In the genomic region with DNA sequence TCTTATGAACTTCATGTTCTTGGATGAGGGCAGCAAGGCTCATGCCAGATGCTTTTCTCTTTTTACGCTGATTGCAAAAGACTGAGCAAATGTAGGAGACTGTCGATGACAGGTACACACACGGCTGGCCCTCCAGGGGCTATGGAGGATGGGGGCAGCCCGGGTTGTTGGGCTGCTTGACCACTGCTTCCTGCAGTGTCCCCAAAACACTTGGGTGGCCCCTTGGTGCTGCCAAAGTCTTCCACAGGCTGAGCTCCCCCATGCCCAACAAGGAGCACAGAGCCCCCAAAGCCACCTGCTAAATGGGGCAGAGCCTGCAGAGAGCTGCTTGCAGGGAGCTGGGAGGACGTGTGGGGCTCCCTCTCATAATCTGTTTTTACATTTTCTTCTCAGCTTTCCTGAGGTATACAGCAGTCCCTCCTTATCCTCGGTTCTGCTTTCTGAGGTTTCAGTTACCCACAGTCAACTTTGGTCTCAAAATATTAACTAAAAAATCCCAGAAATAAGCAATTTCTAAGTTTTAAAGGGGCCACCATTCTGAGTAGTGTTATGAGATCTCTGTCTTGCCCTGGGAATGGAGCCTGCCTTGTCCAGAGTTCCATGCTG, we compare ENCODE assay signal across 31 cellular contexts. TPM values are rescaled to one million over a fixed set of nuclear protein-coding genes. Genes with fewer than 3 reads are reported as not detected.
"Had no signal": no experiment of that assay in that cellular context is flagged by ENCODE, and none has a peak within 500 bp of the region (broad histone marks: within the 10 kb centered on the region; RNA-seq: fewer than 3 reads in every experiment).

No MANE protein-coding gene starts in this region.

- H3K4me3 ChIP-seq: adrenal gland, SK-N-MC had no signal

- ATAC-seq: activated CD8-positive, alpha-beta T cell treated with anti-CD3 and anti-CD28 coated beads for 36 hours; activated T-cell treated with anti-CD3 and anti-CD28 coated beads, Interleukin-2, amount 50 U/mL, for 72 hours; Panc1; Right ventricle myocardium inferior; T-cell had no signal

- H3K4me1 ChIP-seq: adrenal gland had no signal

- H3K27me3 ChIP-seq: adrenal gland had no signal

- H3K9me3 ChIP-seq: adrenal gland had no signal

- DNase-seq: activated CD4-positive, alpha-beta T cell treated with anti-CD3 and anti-CD28 coated beads, Interleukin-2, amount 50 U/mL, for 1 hour; activated CD4-positive, CD25-positive, alpha-beta regulatory T cell; activated CD8-positive, alpha-beta memory T cell treated with anti-CD3 and anti-CD28 coated beads, Interleukin-2, amount 50 U/mL, for 4 hours; activated CD8-positive, alpha-beta T cell treated with anti-CD3 and anti-CD28 coated beads for 36 hours; activated gamma-delta T cell treated with Interleukin-2 at 50 U/mL for 16 hours; activated naive CD4-positive, alpha-beta T cell treated with anti-CD3 and anti-CD28 coated beads, Interleukin-2, amount 10 ng/mL, durations not matched to agents 7 days and 5 days; activated naive CD8-positive, alpha-beta T cell treated with anti-CD3 and anti-CD28 coated beads, Interleukin-2, amount 10 ng/mL, durations not matched to agents 7 days and 5 days; activated T-cell treated with anti-CD3 and anti-CD28 coated beads, Interleukin-2, amount 50 U/mL, for 72 hours; adrenal gland; anterior cingulate cortex; NCI-H1092 treated with DMSO at 0.1 percent for 48 hours; NCI-H1436; NCI-H1694 treated with DMSO at 0.1 percent for 48 hours; NCI-H2029 treated with DMSO at 0.1 percent for 48 hours; NCI-H345; NCI-H510A; NCI-H526 treated with DMSO at 0.1 percent for 48 hours; NCI-H82; OCI-M1; RPMI8226; T-cell; T-helper 2 cell; T1000 had no signal

- H3K27ac ChIP-seq: adrenal gland, KMS-11, SK-N-MC, VCaP had no signal

- H3K36me3 ChIP-seq: adrenal gland had no signal

RNA-seq across cellular contexts. Expression of gene PRR23E, which starts 7.3 kb away (rescaled TPM):
- total RNA-seq: activated CD8-positive, alpha-beta T cell treated with anti-CD3 and anti-CD28 coated beads for 36 hours; activated naive CD8-positive, alpha-beta T cell treated with anti-CD3 and anti-CD28 coated beads, Interleukin-2, amount 10 ng/mL, durations not matched to agents 7 days and 5 days; activated T-cell treated with anti-CD3 and anti-CD28 coated beads, Interleukin-2, amount 50 U/mL, for 72 hours; activated T-helper 2 cell treated with anti-CD3 and anti-CD28 coated beads, Interferon-gamma antibody, Interleukin-2, Interleukin-4, amounts not matched to agents 10 μg/mL and 5 μg/mL and 100 μg/mL, durations not matched to agents 14 hours and 24 hours and 36 hours; adrenal gland; cardiac septum; MCF 10A; Right ventricle myocardium inferior; T-cell had no signal
